ENCODE assay signal across 1 cellular context in the genomic region with DNA sequence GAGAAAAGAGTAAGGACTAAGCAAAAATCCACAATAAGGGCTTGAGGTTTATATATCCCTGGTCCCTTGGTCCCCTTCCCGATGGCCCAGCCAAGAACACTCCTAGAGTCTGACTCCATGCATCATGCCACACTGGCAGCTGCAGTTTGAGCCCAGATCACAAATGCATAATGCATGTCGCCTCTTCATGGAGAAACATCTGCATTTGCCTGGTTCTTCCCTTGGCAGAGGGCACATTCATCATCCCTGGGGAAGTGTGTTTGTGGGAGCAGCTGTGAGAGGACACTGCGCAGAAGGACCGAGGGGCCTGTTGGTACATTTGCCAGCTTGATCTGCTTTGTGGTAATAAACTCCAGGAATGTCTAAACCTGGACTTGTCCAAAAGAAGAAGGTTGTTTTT.
TF ChIP-seq lines count a peak whose summit lies in the region.

No MANE protein-coding gene starts in this region.

TF ChIP-seq in WTC11, 78 proteins besides CTCF, POLR2A, EP300 and RAD21 (continued from another document):
- TF ChIP-seq, protein P1, sequence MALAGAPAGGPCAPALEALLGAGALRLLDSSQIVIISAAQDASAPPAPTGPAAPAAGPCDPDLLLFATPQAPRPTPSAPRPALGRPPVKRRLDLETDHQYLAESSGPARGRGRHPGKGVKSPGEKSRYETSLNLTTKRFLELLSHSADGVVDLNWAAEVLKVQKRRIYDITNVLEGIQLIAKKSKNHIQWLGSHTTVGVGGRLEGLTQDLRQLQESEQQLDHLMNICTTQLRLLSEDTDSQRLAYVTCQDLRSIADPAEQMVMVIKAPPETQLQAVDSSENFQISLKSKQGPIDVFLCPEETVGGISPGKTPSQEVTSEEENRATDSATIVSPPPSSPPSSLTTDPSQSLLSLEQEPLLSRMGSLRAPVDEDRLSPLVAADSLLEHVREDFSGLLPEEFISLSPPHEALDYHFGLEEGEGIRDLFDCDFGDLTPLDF (CRISPR knock-in tag; IDR thresholded peaks at IDR 0.05): no peak
- TF ChIP-seq ZNF121 (CRISPR knock-in tag; IDR thresholded peaks at IDR 0.05) (no peak), RORB (CRISPR knock-in tag; IDR thresholded peaks at IDR 0.05) (no peak)
TF ChIP-seq in WTC11: peak in this region for 0.
